Comparison of ENCODE assay signal across 10 cellular contexts in the genomic region with DNA sequence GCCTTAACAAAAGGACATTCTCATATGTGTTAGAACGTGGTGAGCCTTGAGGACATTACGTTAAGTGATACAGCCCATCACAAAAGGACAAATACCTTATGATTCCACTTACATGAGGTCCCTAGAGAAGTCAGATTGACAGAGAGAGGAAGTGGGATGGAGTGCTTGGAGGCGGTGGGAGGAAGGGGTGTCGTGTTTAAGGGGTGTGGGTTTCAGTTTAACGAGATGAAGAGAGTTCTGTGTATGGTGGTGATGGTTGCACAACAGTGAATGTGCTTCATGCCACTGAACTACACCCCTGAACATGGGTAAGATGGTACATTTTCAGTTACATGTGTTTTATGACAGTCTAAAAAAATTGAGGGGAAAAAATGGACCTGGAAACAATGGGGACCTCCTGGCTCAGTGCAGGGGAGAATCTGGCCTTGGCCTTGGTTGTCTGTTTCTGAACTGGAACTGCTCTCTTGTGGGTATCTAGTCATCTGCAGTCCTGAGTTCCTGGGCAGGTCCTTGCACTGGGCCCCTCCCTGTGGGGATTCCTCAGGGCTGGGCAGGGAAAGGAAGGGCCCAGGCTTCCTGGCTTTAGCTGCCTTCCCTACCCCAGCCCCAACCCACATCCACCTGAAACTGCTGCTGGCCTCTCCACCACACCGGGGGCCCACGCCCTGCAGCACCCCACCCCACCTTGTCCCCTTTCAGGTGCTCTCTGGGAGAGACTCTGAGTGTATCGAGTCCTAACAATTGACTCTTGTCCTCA. TPM values are rescaled to one million over a fixed set of nuclear protein-coding genes. Genes with fewer than 3 reads are reported as not detected.
DNase-seq lines count a peak whose midpoint lies in the region; ATAC-seq and TF ChIP-seq lines count a peak whose summit lies in the region.
"Had no signal": no experiment of that assay in that cellular context is flagged by ENCODE, and none has a peak within 500 bp of the region (broad histone marks: within the 10 kb centered on the region; RNA-seq: fewer than 3 reads in every experiment).

No MANE protein-coding gene starts in this region.

- H3K27me3 ChIP-seq in GM23338 (ENCODE audit: insufficient read depth) (no peaks in the 10 kb centered on the region), RWPE2 (ENCODE audit: insufficient read depth, poor library complexity, severe bottlenecking) (no peaks in the 10 kb centered on the region), spleen (replicated peaks in 1 of 7) (no peaks in the 10 kb centered on the region)

- DNase-seq in GM23338 (ENCODE audit: low spot score), result no peak
- DNase-seq in RWPE2 (ENCODE audit: low spot score), result peak; percentile 73
- DNase-seq in epithelial cell of esophagus (ENCODE audit: low read depth), result peak; percentile 78
- no peak for DNase-seq in spleen
- DNase-seq in NCI-H2081 treated with DMSO at 0.1 percent for 48 hours (lab: John Stamatoyannopoulos, UW), result no peak
- no peak for DNase-seq in islet precursor cell
- DNase-seq in NCI-H1694 (lab: John Stamatoyannopoulos, UW), result no peak
- DNase-seq in NCI-H187 treated with DMSO at 0.1 percent for 48 hours (lab: John Stamatoyannopoulos, UW), result no peak
- DNase-seq: activated gamma-delta T cell treated with Interleukin-2 at 50 U/mL for 16 hours, NCI-H510A treated with DMSO at 0.1 percent for 48 hours had no signal

- H2AFZ ChIP-seq in GM23338, result no peak overlapping the region

- H3K4me3 ChIP-seq in GM23338 (no peak overlapping the region), RWPE2 (ENCODE audit: severe bottlenecking) (no peak overlapping the region), epithelial cell of esophagus (ENCODE audit: low read length) (no peak overlapping the region), spleen (no peak overlapping the region)

- H3K36me3 ChIP-seq in GM23338 (ENCODE audit: insufficient read depth) (peaks cover 11% of the 10 kb centered on the region), RWPE2 (ENCODE audit: low read depth) (peaks cover 60% of the 10 kb centered on the region), spleen (peaks cover 0 to 53% (median 20%) of the 10 kb centered on the region in 6 donors)

- peaks cover 36% of the 10 kb centered on the region for H3K36me3 Mint-ChIP-seq in GM23338 (ENCODE audit: low read depth)

- H3K79me2 ChIP-seq in GM23338 (replicated peaks; ENCODE audit: insufficient read depth), result peaks cover 44% of the 10 kb centered on the region

- H3K27ac ChIP-seq in GM23338 (ENCODE audit: low read depth) (0 out of 2 replicates have a peak overlapping the region, but pooled peaks have one; percentile 26), RWPE2 (ENCODE audit: poor library complexity, severe bottlenecking) (peak overlapping the region; percentile 91), spleen (peak overlapping the region; percentile 4 to 93 (median 78))

- no peak for TF ChIP-seq POLR2A in spleen (IDR thresholded peaks at IDR 0.05)

- peaks cover 11% of the 10 kb centered on the region; the same call in 1 of the 2 replicates for H3K4me1 ChIP-seq in GM23338 (ENCODE audit: insufficient read depth)
- peaks cover 56% of the 10 kb centered on the region for H3K4me1 ChIP-seq in RWPE2 (ENCODE audit: insufficient read depth, poor library complexity, severe bottlenecking)
- H3K4me1 ChIP-seq in spleen, result peaks cover 41 to 99% (median 63%) of the 10 kb centered on the region in 6 donors

- intact Hi-C loops in spleen (cut with DNase I; ENCODE audit: low total_unique reads), result no loop called here

- TF ChIP-seq CTCF in GM23338 (conservative IDR thresholded peaks at IDR 0.05; ENCODE audit: low read depth in 2 of 2) (no peak), RWPE2 (IDR thresholded peaks at IDR 0.05; ENCODE audit: poor library complexity, severe bottlenecking) (peak; percentile 17), epithelial cell of esophagus (IDR thresholded peaks at IDR 0.05; ENCODE audit: insufficient read depth, low read depth, low read length, missing control alignments) (no peak), spleen (IDR thresholded peaks at IDR 0.05 in 8 of 11, conservative IDR thresholded peaks at IDR 0.05 in 3 of 11) (no peak)

- peaks cover 5% of the 10 kb centered on the region for H3K27me3 Mint-ChIP-seq in GM23338 (ENCODE audit: insufficient read depth, low read depth, poor library complexity)

- no peak overlapping the region for H3K4me3 Mint-ChIP-seq in GM23338

- peaks cover 30% of the 10 kb centered on the region for H3K4me1 Mint-ChIP-seq in GM23338

- 0 out of 2 replicates have a peak, but pooled peaks cover 3% of the 10 kb centered on the region for H3F3A ChIP-seq in GM23338 (replicated peaks; ENCODE audit: low read depth)

- no peak overlapping the region; the same call in 1 of the 2 replicates for H3K27ac Mint-ChIP-seq in GM23338

- no peaks in the 10 kb centered on the region for H3K9me3 ChIP-seq in RWPE2 (ENCODE audit: severe bottlenecking)
- H3K9me3 ChIP-seq in spleen, result no peaks in the 10 kb centered on the region

- 0 out of 3 replicates have a peak, but pooled peaks have one; percentile 11 for ATAC-seq in GM23338
- ATAC-seq in RWPE2 (ENCODE audit: low read depth), result peak; percentile 82

- peaks cover 32% of the 10 kb centered on the region for H4K20me1 ChIP-seq in GM23338 (replicated peaks; ENCODE audit: insufficient read depth)

- no peaks in the 10 kb centered on the region for H3K9me2 ChIP-seq in GM23338 (ENCODE audit: insufficient read depth)

- WGBS in spleen, 5 donors, result 18 to 31% (median 23%) methylated on average over 8 of the region's 8 CpGs

- H3K9me3 Mint-ChIP-seq in GM23338, result no peaks in the 10 kb centered on the region

- no peak overlapping the region for H3K4me2 ChIP-seq in GM23338

TF ChIP-seq in GM23338, 12 proteins besides CTCF, POLR2A, EP300 and RAD21 (continues in another document):
- TF ChIP-seq STAT1 (IDR thresholded peaks at IDR 0.05; ENCODE audit: unreplicated experiment) (no peak), CREB1 (CRISPR knock-in tag; IDR thresholded peaks at IDR 0.05; ENCODE audit: low read depth) (no peak), ZNF331 (CRISPR knock-in tag; IDR thresholded peaks at IDR 0.05; ENCODE audit: low read depth) (no peak), NANOG (IDR thresholded peaks at IDR 0.05; ENCODE audit: borderline replicate concordance) (no peak), JUNB (IDR thresholded peaks at IDR 0.05; ENCODE audit: unreplicated experiment) (no peak), ZNF114 (CRISPR knock-in tag; IDR thresholded peaks at IDR 0.05) (no peak)
- TF ChIP-seq, protein P1, sequence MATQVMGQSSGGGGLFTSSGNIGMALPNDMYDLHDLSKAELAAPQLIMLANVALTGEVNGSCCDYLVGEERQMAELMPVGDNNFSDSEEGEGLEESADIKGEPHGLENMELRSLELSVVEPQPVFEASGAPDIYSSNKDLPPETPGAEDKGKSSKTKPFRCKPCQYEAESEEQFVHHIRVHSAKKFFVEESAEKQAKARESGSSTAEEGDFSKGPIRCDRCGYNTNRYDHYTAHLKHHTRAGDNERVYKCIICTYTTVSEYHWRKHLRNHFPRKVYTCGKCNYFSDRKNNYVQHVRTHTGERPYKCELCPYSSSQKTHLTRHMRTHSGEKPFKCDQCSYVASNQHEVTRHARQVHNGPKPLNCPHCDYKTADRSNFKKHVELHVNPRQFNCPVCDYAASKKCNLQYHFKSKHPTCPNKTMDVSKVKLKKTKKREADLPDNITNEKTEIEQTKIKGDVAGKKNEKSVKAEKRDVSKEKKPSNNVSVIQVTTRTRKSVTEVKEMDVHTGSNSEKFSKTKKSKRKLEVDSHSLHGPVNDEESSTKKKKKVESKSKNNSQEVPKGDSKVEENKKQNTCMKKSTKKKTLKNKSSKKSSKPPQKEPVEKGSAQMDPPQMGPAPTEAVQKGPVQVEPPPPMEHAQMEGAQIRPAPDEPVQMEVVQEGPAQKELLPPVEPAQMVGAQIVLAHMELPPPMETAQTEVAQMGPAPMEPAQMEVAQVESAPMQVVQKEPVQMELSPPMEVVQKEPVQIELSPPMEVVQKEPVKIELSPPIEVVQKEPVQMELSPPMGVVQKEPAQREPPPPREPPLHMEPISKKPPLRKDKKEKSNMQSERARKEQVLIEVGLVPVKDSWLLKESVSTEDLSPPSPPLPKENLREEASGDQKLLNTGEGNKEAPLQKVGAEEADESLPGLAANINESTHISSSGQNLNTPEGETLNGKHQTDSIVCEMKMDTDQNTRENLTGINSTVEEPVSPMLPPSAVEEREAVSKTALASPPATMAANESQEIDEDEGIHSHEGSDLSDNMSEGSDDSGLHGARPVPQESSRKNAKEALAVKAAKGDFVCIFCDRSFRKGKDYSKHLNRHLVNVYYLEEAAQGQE (IDR thresholded peaks at IDR 0.05; ENCODE audit: unreplicated experiment), result no peak
- TF ChIP-seq, protein P2, sequence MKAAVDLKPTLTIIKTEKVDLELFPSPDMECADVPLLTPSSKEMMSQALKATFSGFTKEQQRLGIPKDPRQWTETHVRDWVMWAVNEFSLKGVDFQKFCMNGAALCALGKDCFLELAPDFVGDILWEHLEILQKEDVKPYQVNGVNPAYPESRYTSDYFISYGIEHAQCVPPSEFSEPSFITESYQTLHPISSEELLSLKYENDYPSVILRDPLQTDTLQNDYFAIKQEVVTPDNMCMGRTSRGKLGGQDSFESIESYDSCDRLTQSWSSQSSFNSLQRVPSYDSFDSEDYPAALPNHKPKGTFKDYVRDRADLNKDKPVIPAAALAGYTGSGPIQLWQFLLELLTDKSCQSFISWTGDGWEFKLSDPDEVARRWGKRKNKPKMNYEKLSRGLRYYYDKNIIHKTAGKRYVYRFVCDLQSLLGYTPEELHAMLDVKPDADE (IDR thresholded peaks at IDR 0.05), result no peak

RNA-seq across cellular contexts. Expression of a gene that starts 17.8 kb away (rescaled TPM):
- 75.7 and 80.5 TPM in 2 replicates for total RNA-seq in GM23338 (2014; rRNA removed; shearing (Covaris generic))
- polyA plus RNA-seq in GM23338 (2016; fragmentation: Nextera tagmentation; extraction: Ambion mirVana), result 35.3 and 37.3 TPM in 2 replicates
- 10 to 100 TPM; 22.8 to 59.0 (median 39.1) TPM for total RNA-seq in spleen
- polyA plus RNA-seq in spleen, result 10 to 100 TPM in 1 of 3 donors, 1 to 10 TPM in 2; 3.5 to 10.3 (median 5.8) TPM

RNA-seq across cellular contexts. Expression of a gene that starts 18.0 kb away (rescaled TPM):
- total RNA-seq in GM23338 (2014; rRNA removed; shearing (Covaris generic)), result 29.8 and 34.0 TPM in 2 replicates
- polyA plus RNA-seq in GM23338 (2016; fragmentation: Nextera tagmentation; extraction: Ambion mirVana), result 23.0 and 26.1 TPM in 2 replicates
- total RNA-seq in spleen, result 1 to 10 TPM; 4.7 to 8.7 (median 6.4) TPM
- polyA plus RNA-seq in spleen, result 10 to 100 TPM in 1 of 3 donors, 1 to 10 TPM in 2; 6.6 to 19.9 (median 7.9) TPM

RNA-seq across cellular contexts. Expression of a gene that starts 21.0 kb away (rescaled TPM):
- total RNA-seq in GM23338 (2014; rRNA removed; shearing (Covaris generic)), result 4.1 and 10.4 TPM in 2 replicates
- polyA plus RNA-seq in GM23338 (2016; fragmentation: Nextera tagmentation; extraction: Ambion mirVana) (16.8 and 23.4 TPM in 2 replicates), spleen (10 to 100 TPM; 12.0 to 13.2 (median 13.2) TPM)
- 10 to 100 TPM in 5 of 7 donors, 1 to 10 TPM in 2; 7.2 to 22.3 (median 10.9) TPM for total RNA-seq in spleen

RNA-seq across cellular contexts. Expression of a gene that starts 47.7 kb away (rescaled TPM):
- 20.2 and 21.3 TPM in 2 replicates for total RNA-seq in GM23338 (2014; rRNA removed; shearing (Covaris generic))
- polyA plus RNA-seq in GM23338 (2016; fragmentation: Nextera tagmentation; extraction: Ambion mirVana) (9.8 and 10.3 TPM in 2 replicates), spleen (1 to 10 TPM; 5.3 to 8.4 (median 6.5) TPM)
- 10 to 100 TPM in 5 of 7 donors, 1 to 10 TPM in 2; 8.0 to 16.3 (median 12.6) TPM for total RNA-seq in spleen

RNA-seq across cellular contexts. Expression of a gene that starts 47.8 kb away (rescaled TPM):
- 107 and 117 TPM in 2 replicates for total RNA-seq in GM23338 (2014; rRNA removed; shearing (Covaris generic))
- polyA plus RNA-seq in GM23338 (2016; fragmentation: Nextera tagmentation; extraction: Ambion mirVana), result 25.5 and 28.4 TPM in 2 replicates
- 10 to 100 TPM; 44.2 to 72.5 (median 58.7) TPM for total RNA-seq in spleen
- 10 to 100 TPM; 11.0 to 16.4 (median 11.1) TPM for polyA plus RNA-seq in spleen

Comparison
In these comparisons a context has a peak if more than half of its experiments do, and no peak if none do; other contexts are left out.
1. DNase-seq: peak in RWPE2 (single experiment) and epithelial cell of esophagus (single experiment); none in GM23338 (single experiment), spleen (single experiment), NCI-H2081 treated with DMSO at 0.1 percent for 48 hours (single experiment), islet precursor cell (single experiment), NCI-H1694 (single experiment) and NCI-H187 treated with DMSO at 0.1 percent for 48 hours (single experiment).
2. H3K27ac ChIP-seq: peak in every context shown above with its lines; median percentile 91 in RWPE2; 78 in spleen; 26 in GM23338.